Comparison of ENCODE assay signal across 7 cellular contexts in genomic region chr2:166405569-166405926, GRCh38. TPM values are rescaled to one million over a fixed set of nuclear protein-coding genes. Genes with fewer than 3 reads are reported as not detected.
"Had no signal": no experiment of that assay in that cellular context is flagged by ENCODE, and none has a peak within 500 bp of the region (broad histone marks: within the 10 kb centered on the region; RNA-seq: fewer than 3 reads in every experiment).

No MANE protein-coding gene starts in this region.

- H3K4me2 ChIP-seq: GM23338 had no signal

- DNase-seq: H9, HCEC 1CT, KBM-7 had no signal

- H3K4me3 ChIP-seq: GM23338 had no signal

- H2AFZ ChIP-seq: GM23338 had no signal

- H3K27ac ChIP-seq: HL-60 had no signal

- ATAC-seq: GM23338, HepG2 had no signal

RNA-seq across cellular contexts. Expression of gene SCN9A, which starts 29.8 kb away (rescaled TPM):
- polyA plus RNA-seq: IgD-negative memory B cell had no signal
